ENCODE assay signal across 8 cellular contexts in the genomic region with DNA sequence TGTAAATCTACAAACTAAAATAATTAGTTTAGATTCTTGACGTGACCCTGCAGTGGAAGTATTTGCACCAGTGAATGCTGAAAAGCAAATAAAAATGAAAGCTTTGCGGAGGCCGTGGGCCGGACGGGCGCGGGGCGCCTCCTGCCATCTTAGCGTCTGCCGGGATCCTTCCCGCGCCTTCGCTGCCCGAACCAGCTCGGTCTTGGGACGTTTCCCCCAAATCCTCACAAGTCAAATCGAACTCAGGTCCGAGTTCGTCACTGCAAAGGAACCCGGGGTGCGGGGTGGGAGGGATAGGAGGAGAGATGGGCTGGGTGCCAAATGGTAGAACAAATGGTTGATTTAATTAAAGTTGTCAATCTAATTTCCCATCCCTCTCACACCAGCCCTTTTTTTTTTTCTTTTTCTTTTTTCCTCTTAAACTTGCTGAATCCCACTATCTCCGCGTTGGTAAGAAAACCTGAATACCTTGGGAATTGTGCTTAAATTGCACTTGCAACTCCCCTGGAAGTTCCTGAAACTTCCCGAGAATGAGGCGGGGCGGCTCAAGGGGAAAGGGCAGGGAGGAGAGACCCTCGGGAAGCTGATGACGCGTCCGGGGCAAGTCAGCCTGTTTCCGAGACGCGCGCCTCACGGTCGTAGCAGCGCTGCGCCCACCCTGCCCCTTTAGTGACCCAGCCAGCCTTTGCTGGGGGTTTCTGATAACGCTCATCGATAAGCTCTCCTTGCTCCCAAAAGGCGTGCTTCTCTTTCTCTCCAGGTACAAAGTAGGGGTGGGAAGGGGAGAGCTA. TPM values are rescaled to one million over a fixed set of nuclear protein-coding genes. Genes with fewer than 3 reads are reported as not detected.
DNase-seq lines count a peak whose midpoint lies in the region; ATAC-seq, FAIRE-seq and TF ChIP-seq lines count a peak whose summit lies in the region.

No MANE protein-coding gene starts in this region.

- H3K36me3 ChIP-seq in CD4-positive, CD25-positive, alpha-beta regulatory T cell (ENCODE audit: control insufficient read depth, insufficient read depth, low read length), result no peaks in the 10 kb centered on the region
- H3K36me3 ChIP-seq in GM12878 (ENCODE audit: control insufficient read depth in 2 of 2, insufficient read depth in 2 of 2, low read length in 1 of 2) (no peaks in the 10 kb centered on the region), skeletal muscle satellite cell (ENCODE audit: insufficient read depth, low read length) (no peaks in the 10 kb centered on the region)

- peak overlapping the region in 3 of 4 donors; percentile 65 to 83 (median 71) for H3K4me3 Mint-ChIP-seq in CD4-positive, CD25-positive, alpha-beta regulatory T cell

- peak in 1 of 3 donors; percentile 5 for DNase-seq in CD4-positive, CD25-positive, alpha-beta regulatory T cell
- DNase-seq in NCI-H1105 (lab: John Stamatoyannopoulos, UW), result peak; percentile 19
- no peak for DNase-seq in GM12878 (ENCODE audit: low read depth, low spot score)
- no peak for DNase-seq in SKM-1 (lab: John Stamatoyannopoulos, UW; ENCODE audit: unreplicated experiment)
- no peak for DNase-seq in SIG-M5 treated with dmso at 0.1 percent for 504 hours (lab: John Stamatoyannopoulos, UW; ENCODE audit: unreplicated experiment)

- peaks cover 48% of the 10 kb centered on the region for H3K27me3 Mint-ChIP-seq in CD4-positive, CD25-positive, alpha-beta regulatory T cell

- no peak for ATAC-seq in CD4-positive, CD25-positive, alpha-beta regulatory T cell (ENCODE audit: low read depth in 2 of 2)
- ATAC-seq in GM12878 (no peak), GM21423 (IDR thresholded peaks at IDR 0.05; ENCODE audit: unreplicated experiment) (no peak)

- 24% methylated on average over 41 of the region's 41 CpGs for WGBS in GM12878 (ENCODE audit: insufficient coverage, insufficient replicate concordance, low lambda C conversion rate, missing lambda C conversion rate)

- H3K9ac ChIP-seq in GM12878 (ENCODE audit: control insufficient read depth, insufficient read depth, low read length), result no peak overlapping the region
- peak overlapping the region; percentile 96 for H3K9ac ChIP-seq in skeletal muscle satellite cell (ENCODE audit: low read depth, low read length)

- H3K4me3 ChIP-seq in CD4-positive, CD25-positive, alpha-beta regulatory T cell (ENCODE audit: low read depth, low read length), result peak overlapping the region; percentile 37
- H3K4me3 ChIP-seq in GM12878 (no peak overlapping the region), iPS-18c (ENCODE audit: insufficient read depth, low read depth, low read length) (peak overlapping the region; percentile 85), skeletal muscle satellite cell (ENCODE audit: low read length) (peak overlapping the region; percentile 86)

- H3K4me1 ChIP-seq in CD4-positive, CD25-positive, alpha-beta regulatory T cell (ENCODE audit: control insufficient read depth, insufficient read depth, low read length, poor library complexity, severe bottlenecking), result peaks cover 8% of the 10 kb centered on the region
- H3K4me1 ChIP-seq in GM12878 (ENCODE audit: control insufficient read depth, insufficient read depth, low read length), result no peaks in the 10 kb centered on the region
- H3K4me1 ChIP-seq in skeletal muscle satellite cell (ENCODE audit: control insufficient read depth, insufficient read depth, low read length), result peaks cover 16% of the 10 kb centered on the region

- intact Hi-C loops in GM12878 (cut with micrococcal nuclease; ENCODE audit: unreplicated experiment), result no loop called here

- POLR2A ChIA-PET in GM12878 (lab: Charles Lee), result interaction anchor here (0.6 kb wide), 1 partner anchor 12 kb away, joined by 3 read pairs; no protein-coding TSS in a partner anchor

- H3K4me1 Mint-ChIP-seq in CD4-positive, CD25-positive, alpha-beta regulatory T cell, result peaks cover 0 to 27% (median 9%) of the 10 kb centered on the region in 4 donors

- no peaks in the 10 kb centered on the region for H3K36me3 Mint-ChIP-seq in CD4-positive, CD25-positive, alpha-beta regulatory T cell

- no peaks in the 10 kb centered on the region for H3K9me3 ChIP-seq in CD4-positive, CD25-positive, alpha-beta regulatory T cell (ENCODE audit: control insufficient read depth in 2 of 2, low read length in 2 of 2)
- H3K9me3 ChIP-seq in GM12878 (replicated peaks; ENCODE audit: control insufficient read depth, insufficient read depth, low read length) (no peaks in the 10 kb centered on the region), iPS-18c (ENCODE audit: control insufficient read depth, insufficient read depth, low read length) (no peaks in the 10 kb centered on the region), skeletal muscle satellite cell (replicated peaks; ENCODE audit: low read length) (no peaks in the 10 kb centered on the region)

- TF ChIP-seq EP300 in GM12878 (IDR thresholded peaks at IDR 0.05; ENCODE audit: borderline replicate concordance in 1 of 2, control insufficient read depth in 1 of 2, low read depth in 2 of 2, low read length in 2 of 2), result no peak

- H2AFZ ChIP-seq in GM12878 (ENCODE audit: control insufficient read depth, low read depth, low read length), result no peak overlapping the region

- CTCF ChIA-PET in GM12878 (lab: Yijun Ruan, JAX), result no interaction called here

- H3K27ac Mint-ChIP-seq in CD4-positive, CD25-positive, alpha-beta regulatory T cell, result no peak overlapping the region

- BruUV-seq in GM12878 (replicated peaks; lab: Mats Ljungman, UMichigan), result no TSS peak

- H3K4me2 ChIP-seq in GM12878 (ENCODE audit: control insufficient read depth, insufficient read depth), result peak overlapping the region; percentile 15
- H3K4me2 ChIP-seq in skeletal muscle satellite cell (ENCODE audit: low read length), result peak overlapping the region; percentile 89

- SMC1A ChIA-PET in GM12878 (lab: Charles Lee; ENCODE audit: uncharacterized antibody, unreplicated experiment), result no interaction called here

- no peak for FAIRE-seq in GM12878 (lab: Jason Lieb, UNC)

- peaks cover 28% of the 10 kb centered on the region for H3K27me3 ChIP-seq in CD4-positive, CD25-positive, alpha-beta regulatory T cell (ENCODE audit: control insufficient read depth, insufficient read depth, low read length)
- H3K27me3 ChIP-seq in GM12878 (replicated peaks in 1 of 2; ENCODE audit: control insufficient read depth in 2 of 2, insufficient read depth in 2 of 2, low read length in 1 of 2), result peaks cover 0 to 2% of the 10 kb centered on the region in 2 experiments; a peak in 2 of 4 replicates
- no peaks in the 10 kb centered on the region for H3K27me3 ChIP-seq in skeletal muscle satellite cell (ENCODE audit: control insufficient read depth, insufficient read depth, low read length)

- TF ChIP-seq POLR2A in GM12878 (IDR thresholded peaks at IDR 0.05; ENCODE audit: low read depth, low read length), result no peak

- no peak for TF ChIP-seq RAD21 in GM12878 (IDR thresholded peaks at IDR 0.05; ENCODE audit: insufficient read depth, low read depth, low read length)

- H3K79me2 ChIP-seq in GM12878 (ENCODE audit: control insufficient read depth, insufficient read depth, low read length), result no peaks in the 10 kb centered on the region

- H4K20me1 ChIP-seq in GM12878 (ENCODE audit: control insufficient read depth, insufficient read depth), result no peaks in the 10 kb centered on the region

- no peaks in the 10 kb centered on the region for H3K9me3 Mint-ChIP-seq in CD4-positive, CD25-positive, alpha-beta regulatory T cell

- RAD21 ChIA-PET in GM12878 (lab: Charles Lee; ENCODE audit: unreplicated experiment), result no interaction called here

- no peak overlapping the region for H3K27ac ChIP-seq in CD4-positive, CD25-positive, alpha-beta regulatory T cell (ENCODE audit: insufficient read depth, low read length, poor library complexity, severe bottlenecking)
- no peak overlapping the region for H3K27ac ChIP-seq in GM12878 (ENCODE audit: control insufficient read depth, insufficient read depth)

- in situ Hi-C loops in GM12878 (cut with MboI), result no loop called here

- no peak for TF ChIP-seq CTCF in GM12878 (IDR thresholded peaks at IDR 0.05 in 2 of 3, conservative IDR thresholded peaks at IDR 0.05 in 1 of 3; ENCODE audit: control insufficient read depth in 2 of 3, extremely low read depth in 1 of 3, insufficient read depth in 1 of 3, low read depth in 3 of 3, low read length in 3 of 3)

TF ChIP-seq in GM12878, 131 proteins besides CTCF, POLR2A, EP300 and RAD21 (continues in another document):
- TF ChIP-seq, protein P1, sequence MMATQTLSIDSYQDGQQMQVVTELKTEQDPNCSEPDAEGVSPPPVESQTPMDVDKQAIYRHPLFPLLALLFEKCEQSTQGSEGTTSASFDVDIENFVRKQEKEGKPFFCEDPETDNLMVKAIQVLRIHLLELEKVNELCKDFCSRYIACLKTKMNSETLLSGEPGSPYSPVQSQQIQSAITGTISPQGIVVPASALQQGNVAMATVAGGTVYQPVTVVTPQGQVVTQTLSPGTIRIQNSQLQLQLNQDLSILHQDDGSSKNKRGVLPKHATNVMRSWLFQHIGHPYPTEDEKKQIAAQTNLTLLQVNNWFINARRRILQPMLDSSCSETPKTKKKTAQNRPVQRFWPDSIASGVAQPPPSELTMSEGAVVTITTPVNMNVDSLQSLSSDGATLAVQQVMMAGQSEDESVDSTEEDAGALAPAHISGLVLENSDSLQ (IDR thresholded peaks at IDR 0.05), result no peak
- TF ChIP-seq SREBF1 (IDR thresholded peaks at IDR 0.05; ENCODE audit: low read length) (no peak), POLR2AphosphoS5 (IDR thresholded peaks at IDR 0.05; ENCODE audit: low read length) (no peak), SIN3A (IDR thresholded peaks at IDR 0.05; ENCODE audit: low read depth, low read length) (no peak), MTA2 (IDR thresholded peaks at IDR 0.05; ENCODE audit: low read depth) (no peak)

RNA-seq across cellular contexts. Expression of a gene that starts 1.7 kb away (rescaled TPM):
- not detected for total RNA-seq in CD4-positive, CD25-positive, alpha-beta regulatory T cell
- not detected for polyA plus RNA-seq in CD4-positive, CD25-positive, alpha-beta regulatory T cell
- 0.21 TPM in 1 of 2 replicates, not detected in the other for total RNA-seq in GM12878 (2013; cell fraction: nucleolus; rRNA removed)
- total RNA-seq in GM12878 (2014; rRNA removed) (not detected in 2 replicates), GM12878 (2014; rRNA removed; fragmentation: Illumina TruSeq; extraction: Trizol) (not detected in 2 replicates), GM12878 (2021) (0.45 and 0.69 TPM in 2 replicates)
- polyA plus RNA-seq in GM12878 (2011; ENCODE audit: low read depth), result not detected
- polyA plus RNA-seq in GM12878 (2011; rRNA removed) (not detected in 2 replicates), GM12878 (2014; fragmentation: Illumina TruSeq; extraction: Trizol) (not detected in 2 replicates), GM12878 (2014; fragmentation: Nextera tagmentation; extraction: Ambion mirVana) (not detected), GM12878 (2014; rRNA removed) (not detected in 2 replicates), GM12878 (2016; fragmentation: Nextera tagmentation; extraction: Ambion mirVana) (under 1 TPM; 0.11 TPM)
- polyA plus RNA-seq in GM12878 (2011; cell fraction: cytosol; rRNA removed), result 0.03 TPM in 1 of 2 replicates, not detected in the other
- not detected in 2 replicates for polyA plus RNA-seq in GM12878 (2011; cell fraction: nucleus; rRNA removed)
- polyA plus RNA-seq in GM12878 (2012), result not detected in 2 replicates
- 0.29 TPM in 1 of 2 replicates, not detected in the other for polyA minus RNA-seq in GM12878 (2011; rRNA and poly(A)+ RNA removed)
- polyA minus RNA-seq in GM12878 (2011; cell fraction: cytosol; rRNA and poly(A)+ RNA removed), result not detected in 2 replicates
- not detected in 2 replicates for polyA minus RNA-seq in GM12878 (2011; cell fraction: nucleus; rRNA and poly(A)+ RNA removed)
- 83.4 and 105 TPM in 2 replicates for total RNA-seq in skeletal muscle satellite cell (2012; rRNA removed)
